In the genomic region with DNA sequence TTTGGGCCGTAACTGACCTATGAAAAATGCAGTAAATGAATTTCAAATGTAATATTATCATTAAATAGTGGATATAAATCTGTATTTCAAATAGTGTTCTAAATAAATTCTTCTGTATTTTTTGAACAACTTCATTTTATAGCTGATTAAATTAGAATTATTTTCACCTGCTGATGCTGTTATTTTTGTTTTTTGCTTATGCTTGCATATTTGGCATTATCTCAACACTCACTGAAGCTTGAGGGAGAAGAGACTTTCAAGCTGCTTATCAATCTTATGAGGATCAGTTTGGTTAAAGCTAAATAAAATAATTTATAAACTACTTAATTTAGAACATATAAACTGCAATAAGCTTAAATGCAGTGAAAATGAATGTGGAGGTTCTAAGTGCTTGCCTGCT, we compare ENCODE assay signal across 24 cellular contexts.
DNase-seq lines count a peak whose midpoint lies in the region; ATAC-seq, FAIRE-seq and TF ChIP-seq lines count a peak whose summit lies in the region.
"Had no signal": no experiment of that assay in that cellular context is flagged by ENCODE, and none has a peak within 500 bp of the region (broad histone marks: within the 10 kb centered on the region; RNA-seq: fewer than 3 reads in every experiment).

No MANE protein-coding gene starts in this region.

- H3K36me3 ChIP-seq in HepG2 (replicated peaks in 1 of 2; ENCODE audit: control insufficient read depth in 1 of 2, insufficient read depth in 2 of 2, low read length in 2 of 2) (no peaks in the 10 kb centered on the region), right lobe of liver (no peaks in the 10 kb centered on the region), K562 (ENCODE audit: control insufficient read depth, insufficient read depth, low read length) (no peaks in the 10 kb centered on the region)
- H3K36me3 ChIP-seq: BE2C, BLaER1 had no signal

- ATAC-seq in HepG2 (no peak), right lobe of liver (no peak), K562 (no peak)
- ATAC-seq: A549, GM12878 had no signal

- FAIRE-seq in HepG2 (lab: Jason Lieb, UNC) (no peak), K562 (lab: Jason Lieb, UNC) (no peak)
- FAIRE-seq: A549, GM12878, GM12892, GM18507 had no signal

- BruUV-seq in HepG2 (replicated peaks; lab: Mats Ljungman, UMichigan) (no TSS peak), K562 (replicated peaks; lab: Mats Ljungman, UMichigan) (no TSS peak)

- H3K9me3 ChIP-seq in HepG2 (ENCODE audit: low read length) (no peaks in the 10 kb centered on the region), right lobe of liver (no peaks in the 10 kb centered on the region), K562 (replicated peaks; ENCODE audit: control insufficient read depth, insufficient read depth, low read depth, low read length) (no peaks in the 10 kb centered on the region)
- H3K9me3 ChIP-seq: A549, BE2C, BLaER1 had no signal

- POLR2A ChIA-PET in HepG2 (lab: Yijun Ruan, JAX) (no interaction called here), K562 (lab: Yijun Ruan, JAX) (no interaction called here)

- DNase-seq in HepG2 (ENCODE audit: low spot score) = no peak
- no peak for DNase-seq in right lobe of liver
- no peak for DNase-seq in K562 (ENCODE audit: extremely low read depth in 1 of 4, low spot score in 3 of 4)
- DNase-seq in SW 1271 (lab: John Stamatoyannopoulos, UW) = no peak
- DNase-seq in activated T-cell treated with anti-CD3 and anti-CD28 coated beads, Interleukin-2, amount 50 U/mL, for 1 hour = no peak
- DNase-seq: BE2C; C1 segment of cervical spinal cord; CD4-positive, alpha-beta memory T cell; CD4-positive, CD25-positive, alpha-beta regulatory T cell; CD8-positive, alpha-beta memory T cell; COR-L47; DMS 273 treated with DMSO at 0.1 percent for 48 hours; DMS153; DMS53; DMS79; DND-41; EL; GDM1 had no signal

- H2AFZ ChIP-seq in HepG2 (ENCODE audit: low read length) (no peak overlapping the region), K562 (ENCODE audit: low read depth, low read length) (no peak overlapping the region)

- CTCF ChIA-PET in HepG2 (lab: Yijun Ruan, JAX; ENCODE audit: low intra/inter-chr PET ratio, low total read pairs) = no interaction called here
- CTCF ChIA-PET in K562 (lab: Yijun Ruan, JAX; ENCODE audit: low intra/inter-chr PET ratio) = no interaction called here

- no peak overlapping the region for H3K9ac ChIP-seq in HepG2 (ENCODE audit: insufficient read depth, low read depth, low read length)
- no peak overlapping the region for H3K9ac ChIP-seq in K562 (ENCODE audit: insufficient read depth in 1 of 2, low read depth in 2 of 2, low read length in 2 of 2)
- H3K9ac ChIP-seq: BLaER1 had no signal

- H3K27me3 ChIP-seq in HepG2 (ENCODE audit: control insufficient read depth in 1 of 2, insufficient read depth in 2 of 2, low read length in 2 of 2) (no peaks in the 10 kb centered on the region; a peak in 1 of 5 replicates), right lobe of liver (no peaks in the 10 kb centered on the region), K562 (ENCODE audit: control insufficient read depth in 2 of 2, insufficient read depth in 2 of 2, low read length in 2 of 2) (no peaks in the 10 kb centered on the region)
- H3K27me3 ChIP-seq: BE2C, BLaER1 had no signal

- no peaks in the 10 kb centered on the region for H3K9me1 ChIP-seq in K562 (ENCODE audit: control insufficient read depth, insufficient read depth, low read length)

- no peak overlapping the region for H3K27ac ChIP-seq in HepG2 (ENCODE audit: extremely low read length, insufficient read depth, low read length)
- H3K27ac ChIP-seq in right lobe of liver = no peak overlapping the region
- H3K27ac ChIP-seq in K562 (ENCODE audit: extremely low read depth, low read depth, low read length) = no peak overlapping the region
- H3K27ac ChIP-seq: 22Rv1, A549, BLaER1 had no signal

- TF ChIP-seq RAD21 in HepG2 (CRISPR knock-in tag; IDR thresholded peaks at IDR 0.05) (no peak), K562 (CRISPR knock-in tag; conservative IDR thresholded peaks at IDR 0.05 in 1 of 2, IDR thresholded peaks at IDR 0.05 in 1 of 2) (no peak)

- no peak overlapping the region for H3K4me3 ChIP-seq in HepG2 (replicated peaks in 1 of 3; ENCODE audit: insufficient read depth in 1 of 3, low read depth in 2 of 3, low read length in 3 of 3)
- no peak overlapping the region for H3K4me3 ChIP-seq in right lobe of liver
- H3K4me3 ChIP-seq in K562 = no peak overlapping the region
- H3K4me3 ChIP-seq: A549, BLaER1, GM12878 had no signal

- H3K4me1 ChIP-seq in HepG2 (ENCODE audit: insufficient read depth, low read length) (no peaks in the 10 kb centered on the region), right lobe of liver (no peaks in the 10 kb centered on the region), K562 (replicated peaks in 1 of 2; ENCODE audit: control insufficient read depth in 2 of 2, insufficient read depth in 2 of 2, low read length in 2 of 2) (no peaks in the 10 kb centered on the region)
- H3K4me1 ChIP-seq: A549, BE2C, BLaER1 had no signal

- TF ChIP-seq POLR2A in HepG2 (IDR thresholded peaks at IDR 0.05; ENCODE audit: insufficient read depth in 1 of 2, low read depth in 2 of 2, low read length in 2 of 2) (no peak), right lobe of liver (IDR thresholded peaks at IDR 0.05) (no peak), K562 (conservative IDR thresholded peaks at IDR 0.05) (no peak)

- H3K4me2 ChIP-seq in HepG2 (ENCODE audit: low read depth, low read length) (no peak overlapping the region), K562 (ENCODE audit: insufficient read depth, low read length) (no peak overlapping the region)
- H3K4me2 ChIP-seq: A549, BLaER1 had no signal

- H4K20me1 ChIP-seq in HepG2 (ENCODE audit: insufficient read depth, low read length) (no peaks in the 10 kb centered on the region), K562 (replicated peaks; ENCODE audit: control insufficient read depth, insufficient read depth, low read length) (no peaks in the 10 kb centered on the region)
- H4K20me1 ChIP-seq: BLaER1 had no signal

- 2% methylated on average over 1 of the region's 1 CpG for WGBS in HepG2 (ENCODE audit: low lambda C conversion rate)
- WGBS in right lobe of liver (ENCODE audit: insufficient coverage, low coverage, low lambda C conversion rate, missing lambda C conversion rate) = 46% methylated on average over 1 of the region's 1 CpG
- WGBS in K562 (ENCODE audit: insufficient coverage, low coverage, missing lambda C conversion rate) = 33% methylated on average over 1 of the region's 1 CpG

- H3K79me2 ChIP-seq in HepG2 (ENCODE audit: insufficient read depth, low read length) = no peaks in the 10 kb centered on the region
- no peaks in the 10 kb centered on the region for H3K79me2 ChIP-seq in K562 (ENCODE audit: control insufficient read depth, insufficient read depth, low read length)

- TF ChIP-seq CTCF in HepG2 (CRISPR knock-in tag; IDR thresholded peaks at IDR 0.05) (no peak), right lobe of liver (IDR thresholded peaks at IDR 0.05) (no peak), K562 (IDR thresholded peaks at IDR 0.05 in 2 of 3, conservative IDR thresholded peaks at IDR 0.05 in 1 of 3; ENCODE audit: insufficient read depth in 2 of 3, low read depth in 1 of 3, low read length in 3 of 3) (no peak)

- no peak for TF ChIP-seq EP300 in HepG2 (IDR thresholded peaks at IDR 0.05; ENCODE audit: low read depth in 2 of 2, low read length in 2 of 2)
- TF ChIP-seq EP300 in HepG2 (CRISPR knock-in tag; IDR thresholded peaks at IDR 0.05; ENCODE audit: borderline replicate concordance) = no peak
- no peak for TF ChIP-seq EP300 in K562 (IDR thresholded peaks at IDR 0.05; ENCODE audit: low read length)

- in situ Hi-C loops in HepG2 (cut with HindIII; ENCODE audit: extremely low pct_ligation_motif_present, low pct_unique_long_range_greater_than_20kb) (no loop called here), K562 (cut with MboI) (no loop called here)

- intact Hi-C loops in HepG2 (cut with micrococcal nuclease; ENCODE audit: unreplicated experiment) = no loop called here
- intact Hi-C loops in right lobe of liver (cut with DNase I) = no loop called here
- intact Hi-C loops in K562 (cut with micrococcal nuclease) = no loop called here

TF ChIP-seq in HepG2, 621 proteins besides CTCF, POLR2A, EP300 and RAD21 (continues in another document):
- TF ChIP-seq ONECUT2 (CRISPR knock-in tag; IDR thresholded peaks at IDR 0.05) = no peak
- no peak for TF ChIP-seq PRPF4 (IDR thresholded peaks at IDR 0.05; ENCODE audit: low read depth, low read length, poor library complexity, severe bottlenecking)
- TF ChIP-seq, protein P1, sequence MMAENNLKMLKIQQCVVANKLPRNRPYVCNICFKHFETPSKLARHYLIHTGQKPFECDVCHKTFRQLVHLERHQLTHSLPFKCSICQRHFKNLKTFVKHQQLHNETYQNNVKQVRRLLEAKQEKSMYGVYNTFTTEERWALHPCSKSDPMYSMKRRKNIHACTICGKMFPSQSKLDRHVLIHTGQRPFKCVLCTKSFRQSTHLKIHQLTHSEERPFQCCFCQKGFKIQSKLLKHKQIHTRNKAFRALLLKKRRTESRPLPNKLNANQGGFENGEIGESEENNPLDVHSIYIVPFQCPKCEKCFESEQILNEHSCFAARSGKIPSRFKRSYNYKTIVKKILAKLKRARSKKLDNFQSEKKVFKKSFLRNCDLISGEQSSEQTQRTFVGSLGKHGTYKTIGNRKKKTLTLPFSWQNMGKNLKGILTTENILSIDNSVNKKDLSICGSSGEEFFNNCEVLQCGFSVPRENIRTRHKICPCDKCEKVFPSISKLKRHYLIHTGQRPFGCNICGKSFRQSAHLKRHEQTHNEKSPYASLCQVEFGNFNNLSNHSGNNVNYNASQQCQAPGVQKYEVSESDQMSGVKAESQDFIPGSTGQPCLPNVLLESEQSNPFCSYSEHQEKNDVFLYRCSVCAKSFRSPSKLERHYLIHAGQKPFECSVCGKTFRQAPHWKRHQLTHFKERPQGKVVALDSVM (CRISPR knock-in tag; IDR thresholded peaks at IDR 0.05) = no peak

TF ChIP-seq in K562, 482 proteins besides CTCF, POLR2A, EP300 and RAD21:
- TF ChIP-seq ZNF316 (IDR thresholded peaks at IDR 0.05) = 0 out of 2 replicates have a peak, but pooled peaks have one; percentile 12
- TF ChIP-seq HMGN3 (IDR thresholded peaks at IDR 0.05; ENCODE audit: borderline replicate concordance, extremely low read depth, insufficient read length, low read depth, low read length) = no peak
